10 cellular contexts compared by ENCODE assay signal in the genomic region with DNA sequence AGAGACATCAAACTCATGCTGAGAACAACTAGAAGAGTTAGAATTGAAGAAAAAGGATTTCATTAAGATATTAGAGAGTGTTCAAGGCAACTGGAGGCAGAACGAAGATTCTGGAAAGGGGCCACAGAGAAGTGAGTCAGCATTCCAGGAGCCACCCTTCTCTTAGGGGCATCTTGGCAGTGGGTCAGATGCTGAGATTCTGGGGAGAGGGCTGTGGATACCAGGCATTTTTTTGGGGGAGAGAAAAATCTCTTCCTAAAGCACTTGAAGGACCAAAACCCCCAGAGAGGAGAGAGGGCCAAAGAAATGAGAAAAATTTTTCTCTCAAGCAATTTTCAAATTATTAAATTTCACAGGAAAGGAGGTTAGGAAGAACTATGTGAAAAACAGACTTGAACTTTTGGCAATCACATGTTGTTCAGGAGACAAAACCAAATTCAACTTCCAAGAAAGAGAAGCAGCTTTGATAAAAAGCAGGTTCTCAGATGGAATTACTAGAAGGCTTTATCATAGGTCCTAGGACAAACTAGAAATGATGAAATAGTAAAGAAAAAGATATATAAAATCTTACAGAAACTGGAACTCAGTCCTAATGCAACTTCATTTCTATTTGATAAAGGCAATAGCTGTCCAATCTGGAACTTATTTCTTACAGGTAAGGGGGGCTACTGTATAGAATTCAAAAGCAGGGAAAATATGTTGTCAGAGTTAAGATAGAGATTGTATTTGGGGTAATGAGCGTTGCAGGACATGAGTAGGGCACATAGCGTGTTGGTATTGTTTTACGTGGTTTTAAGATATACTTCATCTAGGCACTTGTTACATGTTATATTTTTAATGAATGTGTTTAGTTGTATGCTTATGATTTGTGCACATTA. TPM values are rescaled to one million over a fixed set of nuclear protein-coding genes. Genes with fewer than 3 reads are reported as not detected.
DNase-seq lines count a peak whose midpoint lies in the region; ATAC-seq and TF ChIP-seq lines count a peak whose summit lies in the region.
"Had no signal": no experiment of that assay in that cellular context is flagged by ENCODE, and none has a peak within 500 bp of the region (broad histone marks: within the 10 kb centered on the region; RNA-seq: fewer than 3 reads in every experiment).

No MANE protein-coding gene starts in this region.

- TF ChIP-seq CTCF in CD14-positive monocyte (IDR thresholded peaks at IDR 0.05): no peak

- DNase-seq in activated T-cell treated with anti-CD3 and anti-CD28 coated beads, Interleukin-2, amount 50 U/mL, for 24 hours: no peak
- DNase-seq in activated T-cell treated with anti-CD3 and anti-CD28 coated beads for 4 hours: no peak
- DNase-seq in dermis blood vessel endothelial cell: peak; percentile 6
- no peak for DNase-seq in stimulated activated effector memory CD8-positive, alpha-beta T cell treated with anti-CD3 and anti-CD28 coated beads, Interleukin-12 subunit alpha, Interleukin-12 subunit beta, amount 100 ng/mL, for 72 hours (ENCODE audit: low spot score in 2 of 2)
- no peak for DNase-seq in CD14-positive monocyte (ENCODE audit: low spot score)
- no peak for DNase-seq in NCI-H146 (lab: John Stamatoyannopoulos, UW)
- DNase-seq in NCI-H2171 (lab: John Stamatoyannopoulos, UW): no peak
- DNase-seq: NCI-H1092, NCI-H748 treated with DMSO at 0.1 percent for 48 hours had no signal

- H3K27me3 Mint-ChIP-seq in activated T-cell treated with anti-CD3 and anti-CD28 coated beads, Interleukin-2, amount 50 U/mL, for 24 hours: no peaks in the 10 kb centered on the region
- peaks cover 0 to 2% (median 0%) of the 10 kb centered on the region in 3 donors for H3K27me3 Mint-ChIP-seq in CD14-positive monocyte (ENCODE audit: low read depth in 3 of 3)

- H3K9me3 Mint-ChIP-seq in activated T-cell treated with anti-CD3 and anti-CD28 coated beads, Interleukin-2, amount 50 U/mL, for 24 hours: peaks cover 4% of the 10 kb centered on the region
- H3K9me3 Mint-ChIP-seq in stimulated activated effector memory CD8-positive, alpha-beta T cell treated with anti-CD3 and anti-CD28 coated beads, Interleukin-12 subunit alpha, Interleukin-12 subunit beta, amount 100 ng/mL, for 72 hours: no peaks in the 10 kb centered on the region
- H3K9me3 Mint-ChIP-seq in CD14-positive monocyte: peaks cover 0 to 2% (median 0%) of the 10 kb centered on the region in 7 donors

- H3K4me1 Mint-ChIP-seq in activated T-cell treated with anti-CD3 and anti-CD28 coated beads, Interleukin-2, amount 50 U/mL, for 24 hours (ENCODE audit: low read depth): peaks cover 62% of the 10 kb centered on the region
- peaks cover 54% of the 10 kb centered on the region for H3K4me1 Mint-ChIP-seq in stimulated activated effector memory CD8-positive, alpha-beta T cell treated with anti-CD3 and anti-CD28 coated beads, Interleukin-12 subunit alpha, Interleukin-12 subunit beta, amount 100 ng/mL, for 72 hours
- peaks cover 15% of the 10 kb centered on the region for H3K4me1 Mint-ChIP-seq in CD14-positive monocyte

- peaks cover 89% of the 10 kb centered on the region for H3K36me3 Mint-ChIP-seq in activated T-cell treated with anti-CD3 and anti-CD28 coated beads, Interleukin-2, amount 50 U/mL, for 24 hours (ENCODE audit: low read depth)
- peaks cover 90% of the 10 kb centered on the region for H3K36me3 Mint-ChIP-seq in stimulated activated effector memory CD8-positive, alpha-beta T cell treated with anti-CD3 and anti-CD28 coated beads, Interleukin-12 subunit alpha, Interleukin-12 subunit beta, amount 100 ng/mL, for 72 hours
- peaks cover 49 to 72% of the 10 kb centered on the region in 2 donors for H3K36me3 Mint-ChIP-seq in CD14-positive monocyte

- peak overlapping the region; percentile 87 for H3K4me3 Mint-ChIP-seq in activated T-cell treated with anti-CD3 and anti-CD28 coated beads, Interleukin-2, amount 50 U/mL, for 24 hours
- H3K4me3 Mint-ChIP-seq in stimulated activated effector memory CD8-positive, alpha-beta T cell treated with anti-CD3 and anti-CD28 coated beads, Interleukin-12 subunit alpha, Interleukin-12 subunit beta, amount 100 ng/mL, for 72 hours: peak overlapping the region; percentile 79
- H3K4me3 Mint-ChIP-seq in CD14-positive monocyte: no peak overlapping the region

- H3K27ac Mint-ChIP-seq in activated T-cell treated with anti-CD3 and anti-CD28 coated beads, Interleukin-2, amount 50 U/mL, for 24 hours: peak overlapping the region; percentile 97
- peak overlapping the region; percentile 98 for H3K27ac Mint-ChIP-seq in stimulated activated effector memory CD8-positive, alpha-beta T cell treated with anti-CD3 and anti-CD28 coated beads, Interleukin-12 subunit alpha, Interleukin-12 subunit beta, amount 100 ng/mL, for 72 hours
- H3K27ac Mint-ChIP-seq in CD14-positive monocyte: peak overlapping the region in 3 of 7 donors; percentile 67 to 75 (median 73)

- peak; percentile 53 for ATAC-seq in SK-N-SH treated with all-trans-retinoic acid at 6 μM for 48 hours
- no peak for ATAC-seq in stimulated activated effector memory CD8-positive, alpha-beta T cell treated with anti-CD3 and anti-CD28 coated beads, Interleukin-12 subunit alpha, Interleukin-12 subunit beta, amount 100 ng/mL, for 72 hours

- intact Hi-C loops in CD14-positive monocyte (cut with micrococcal nuclease): no loop called here

TF ChIP-seq in SK-N-SH treated with all-trans-retinoic acid at 6 μM for 48 hours, 23 proteins besides CTCF, POLR2A, EP300 and RAD21:
- no peak for TF ChIP-seq CSRNP3 (CRISPR knock-in tag; IDR thresholded peaks at IDR 0.05)
- TF ChIP-seq ZNF8 (CRISPR knock-in tag; IDR thresholded peaks at IDR 0.05): no peak
- no peak for TF ChIP-seq POU6F1 (CRISPR knock-in tag; IDR thresholded peaks at IDR 0.05; ENCODE audit: borderline replicate concordance, low read depth)
- no peak for TF ChIP-seq RARB (CRISPR knock-in tag; IDR thresholded peaks at IDR 0.05)

RNA-seq across cellular contexts. Expression of gene CLEC2D, which starts 1.1 kb away (rescaled TPM):
- total RNA-seq in dermis blood vessel endothelial cell: 1.2 and 2.4 TPM in 2 replicates
- 1 to 10 TPM; 2.5 to 3.9 TPM for polyA plus RNA-seq in CD14-positive monocyte

Comparison
In these comparisons a context has a peak if more than half of its experiments do, and no peak if none do; other contexts are left out.
1. H3K4me3 Mint-ChIP-seq: peak in activated T-cell treated with anti-CD3 and anti-CD28 coated beads, Interleukin-2, amount 50 U/mL, for 24 hours (single experiment) and stimulated activated effector memory CD8-positive, alpha-beta T cell treated with anti-CD3 and anti-CD28 coated beads, Interleukin-12 subunit alpha, Interleukin-12 subunit beta, amount 100 ng/mL, for 72 hours (single experiment); none in CD14-positive monocyte (0 of 2).